1 cellular context compared by ENCODE assay signal in the genomic region with DNA sequence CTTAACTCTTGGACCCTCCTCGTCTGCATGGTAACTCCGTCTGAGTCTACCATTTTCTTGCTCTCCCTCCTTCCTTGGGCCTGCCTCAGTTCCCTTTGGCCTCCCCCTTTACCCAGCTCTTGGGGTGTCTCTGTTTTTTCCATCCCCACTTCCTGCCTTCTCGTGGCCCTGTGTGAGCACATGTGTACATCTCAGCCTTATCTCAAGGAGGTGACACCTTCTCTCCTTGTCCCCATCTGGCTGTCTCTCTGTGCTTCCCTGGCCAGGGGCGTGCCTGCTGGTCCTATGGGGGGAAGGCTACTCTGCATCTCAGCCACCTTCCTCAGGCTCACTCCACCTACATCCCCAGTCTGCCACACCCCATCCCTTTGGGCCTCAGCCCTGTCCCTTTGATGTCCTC.
TF ChIP-seq lines count a peak whose summit lies in the region.

No MANE protein-coding gene starts in this region.

TF ChIP-seq in GM12878, 131 proteins besides CTCF, POLR2A, EP300 and RAD21:
- TF ChIP-seq KAT2A (conservative IDR thresholded peaks at IDR 0.05; ENCODE audit: control insufficient read depth, low read depth, low read length) (no peak), SIX5 (IDR thresholded peaks at IDR 0.05; ENCODE audit: low read depth, low read length, severe bottlenecking) (no peak), IKZF2 (IDR thresholded peaks at IDR 0.05) (no peak), JUND (IDR thresholded peaks at IDR 0.05; ENCODE audit: low read depth, low read length) (no peak), TBL1XR1 (IDR thresholded peaks at IDR 0.05; ENCODE audit: low read depth, low read length) (no peak), SUZ12 (IDR thresholded peaks at IDR 0.05; ENCODE audit: unreplicated experiment) (no peak), PBX3 (IDR thresholded peaks at IDR 0.05; ENCODE audit: insufficient replicate concordance, low read depth, low read length) (no peak), BACH1 (IDR thresholded peaks at IDR 0.05; ENCODE audit: borderline replicate concordance) (no peak), PKNOX1 (IDR thresholded peaks at IDR 0.05) (no peak), BCL11A (IDR thresholded peaks at IDR 0.05; ENCODE audit: low read depth, low read length) (no peak), ZNF217 (IDR thresholded peaks at IDR 0.05) (no peak), KDM1A (IDR thresholded peaks at IDR 0.05; ENCODE audit: borderline replicate concordance) (no peak)
- TF ChIP-seq, protein P1, sequence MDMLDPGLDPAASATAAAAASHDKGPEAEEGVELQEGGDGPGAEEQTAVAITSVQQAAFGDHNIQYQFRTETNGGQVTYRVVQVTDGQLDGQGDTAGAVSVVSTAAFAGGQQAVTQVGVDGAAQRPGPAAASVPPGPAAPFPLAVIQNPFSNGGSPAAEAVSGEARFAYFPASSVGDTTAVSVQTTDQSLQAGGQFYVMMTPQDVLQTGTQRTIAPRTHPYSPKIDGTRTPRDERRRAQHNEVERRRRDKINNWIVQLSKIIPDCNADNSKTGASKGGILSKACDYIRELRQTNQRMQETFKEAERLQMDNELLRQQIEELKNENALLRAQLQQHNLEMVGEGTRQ (IDR thresholded peaks at IDR 0.05; ENCODE audit: borderline replicate concordance, low read depth, low read length) = no peak
- TF ChIP-seq, protein P2, sequence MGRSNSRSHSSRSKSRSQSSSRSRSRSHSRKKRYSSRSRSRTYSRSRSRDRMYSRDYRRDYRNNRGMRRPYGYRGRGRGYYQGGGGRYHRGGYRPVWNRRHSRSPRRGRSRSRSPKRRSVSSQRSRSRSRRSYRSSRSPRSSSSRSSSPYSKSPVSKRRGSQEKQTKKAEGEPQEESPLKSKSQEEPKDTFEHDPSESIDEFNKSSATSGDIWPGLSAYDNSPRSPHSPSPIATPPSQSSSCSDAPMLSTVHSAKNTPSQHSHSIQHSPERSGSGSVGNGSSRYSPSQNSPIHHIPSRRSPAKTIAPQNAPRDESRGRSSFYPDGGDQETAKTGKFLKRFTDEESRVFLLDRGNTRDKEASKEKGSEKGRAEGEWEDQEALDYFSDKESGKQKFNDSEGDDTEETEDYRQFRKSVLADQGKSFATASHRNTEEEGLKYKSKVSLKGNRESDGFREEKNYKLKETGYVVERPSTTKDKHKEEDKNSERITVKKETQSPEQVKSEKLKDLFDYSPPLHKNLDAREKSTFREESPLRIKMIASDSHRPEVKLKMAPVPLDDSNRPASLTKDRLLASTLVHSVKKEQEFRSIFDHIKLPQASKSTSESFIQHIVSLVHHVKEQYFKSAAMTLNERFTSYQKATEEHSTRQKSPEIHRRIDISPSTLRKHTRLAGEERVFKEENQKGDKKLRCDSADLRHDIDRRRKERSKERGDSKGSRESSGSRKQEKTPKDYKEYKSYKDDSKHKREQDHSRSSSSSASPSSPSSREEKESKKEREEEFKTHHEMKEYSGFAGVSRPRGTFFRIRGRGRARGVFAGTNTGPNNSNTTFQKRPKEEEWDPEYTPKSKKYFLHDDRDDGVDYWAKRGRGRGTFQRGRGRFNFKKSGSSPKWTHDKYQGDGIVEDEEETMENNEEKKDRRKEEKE (IDR thresholded peaks at IDR 0.05) = no peak
